In the genomic region with DNA sequence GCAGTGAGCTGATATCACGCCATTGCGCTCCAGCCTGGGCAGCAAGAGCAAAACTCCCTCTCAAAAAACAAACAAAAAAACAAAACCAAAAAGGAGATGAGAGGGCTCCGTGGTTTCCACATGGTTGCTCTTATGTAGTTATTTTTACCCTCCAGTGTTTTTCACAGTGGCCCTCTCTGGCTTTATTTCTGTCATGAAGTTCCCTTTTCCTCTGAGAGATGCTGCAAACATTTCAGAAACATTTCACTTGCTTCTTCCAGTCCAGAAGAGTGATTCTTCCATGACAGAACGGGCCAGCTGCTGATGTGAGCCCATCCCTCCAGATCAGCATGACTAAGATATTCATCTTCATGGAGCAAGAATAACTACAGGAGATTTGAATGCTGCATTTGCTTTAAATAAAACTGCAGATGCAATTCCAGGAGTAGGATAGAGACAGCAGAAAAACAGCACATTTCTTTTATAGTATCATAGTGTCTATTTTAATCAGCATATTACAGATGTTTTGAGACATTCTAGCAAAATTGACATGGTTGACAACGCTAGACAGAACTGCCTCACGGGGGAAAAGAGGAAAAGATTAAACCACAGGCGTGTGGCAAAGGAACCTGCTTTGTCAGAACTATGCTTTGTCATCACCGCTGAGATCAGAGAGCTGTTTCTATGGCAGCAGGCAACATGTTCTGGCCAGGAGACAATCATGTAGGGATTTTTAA, we compare ENCODE assay signal across 1 cellular context.
TF ChIP-seq lines count a peak whose summit lies in the region.

No MANE protein-coding gene starts in this region.

TF ChIP-seq in GM12878, 131 proteins besides CTCF, POLR2A, EP300 and RAD21 (continued from another document and continues in another):
- TF ChIP-seq, protein P1, sequence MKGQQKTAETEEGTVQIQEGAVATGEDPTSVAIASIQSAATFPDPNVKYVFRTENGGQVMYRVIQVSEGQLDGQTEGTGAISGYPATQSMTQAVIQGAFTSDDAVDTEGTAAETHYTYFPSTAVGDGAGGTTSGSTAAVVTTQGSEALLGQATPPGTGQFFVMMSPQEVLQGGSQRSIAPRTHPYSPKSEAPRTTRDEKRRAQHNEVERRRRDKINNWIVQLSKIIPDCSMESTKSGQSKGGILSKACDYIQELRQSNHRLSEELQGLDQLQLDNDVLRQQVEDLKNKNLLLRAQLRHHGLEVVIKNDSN (IDR thresholded peaks at IDR 0.05; ENCODE audit: borderline replicate concordance, extremely low read length, insufficient read depth, low read depth, low read length), result no peak
- TF ChIP-seq, protein P2, sequence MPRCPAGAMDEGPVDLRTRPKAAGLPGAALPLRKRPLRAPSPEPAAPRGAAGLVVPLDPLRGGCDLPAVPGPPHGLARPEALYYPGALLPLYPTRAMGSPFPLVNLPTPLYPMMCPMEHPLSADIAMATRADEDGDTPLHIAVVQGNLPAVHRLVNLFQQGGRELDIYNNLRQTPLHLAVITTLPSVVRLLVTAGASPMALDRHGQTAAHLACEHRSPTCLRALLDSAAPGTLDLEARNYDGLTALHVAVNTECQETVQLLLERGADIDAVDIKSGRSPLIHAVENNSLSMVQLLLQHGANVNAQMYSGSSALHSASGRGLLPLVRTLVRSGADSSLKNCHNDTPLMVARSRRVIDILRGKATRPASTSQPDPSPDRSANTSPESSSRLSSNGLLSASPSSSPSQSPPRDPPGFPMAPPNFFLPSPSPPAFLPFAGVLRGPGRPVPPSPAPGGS (IDR thresholded peaks at IDR 0.05; ENCODE audit: borderline replicate concordance, insufficient read depth, low read depth, low read length, poor library complexity, severe bottlenecking), result no peak
- TF ChIP-seq CREM (IDR thresholded peaks at IDR 0.05; ENCODE audit: low read depth) (peak; percentile 44; the same call in 1 of the 2 replicates), POU2F2 (IDR thresholded peaks at IDR 0.05; ENCODE audit: borderline replicate concordance, low read depth, low read length) (no peak), JUNB (IDR thresholded peaks at IDR 0.05) (peak; percentile 3; the same call in 1 of the 2 replicates), TCF7 (IDR thresholded peaks at IDR 0.05; ENCODE audit: borderline replicate concordance) (no peak), MYB (IDR thresholded peaks at IDR 0.05; ENCODE audit: borderline replicate concordance, low read depth, low read length) (no peak), ZNF24 (IDR thresholded peaks at IDR 0.05) (no peak), BHLHE40 (IDR thresholded peaks at IDR 0.05; ENCODE audit: borderline replicate concordance in 1 of 2, low read depth in 2 of 2, low read length in 1 of 2) (no peak), BRCA1 (IDR thresholded peaks at IDR 0.05; ENCODE audit: low read depth, low read length) (no peak), ZSCAN29 (IDR thresholded peaks at IDR 0.05) (no peak), CREB1 (IDR thresholded peaks at IDR 0.05; ENCODE audit: low read depth) (peak; percentile 80), RCOR1 (conservative IDR thresholded peaks at IDR 0.05; ENCODE audit: low read depth, low read length) (no peak), HCFC1 (IDR thresholded peaks at IDR 0.05; ENCODE audit: low read length) (no peak), ZBED1 (IDR thresholded peaks at IDR 0.05; ENCODE audit: borderline replicate concordance) (peak; percentile 57; the same call in 1 of the 2 replicates), GABPA (IDR thresholded peaks at IDR 0.05; ENCODE audit: low read depth) (0 out of 2 replicates have a peak, but pooled peaks have one; percentile 27), BACH1 (IDR thresholded peaks at IDR 0.05; ENCODE audit: borderline replicate concordance) (no peak), PAX8 (IDR thresholded peaks at IDR 0.05) (no peak), SMAD5 (IDR thresholded peaks at IDR 0.05; ENCODE audit: low read depth) (no peak), KAT2A (conservative IDR thresholded peaks at IDR 0.05; ENCODE audit: control insufficient read depth, low read depth, low read length) (no peak), SMAD1 (IDR thresholded peaks at IDR 0.05; ENCODE audit: low read depth, partially characterized antibody) (no peak), TBL1XR1 (IDR thresholded peaks at IDR 0.05; ENCODE audit: low read depth, low read length) (peak; percentile 64; the same call in 1 of the 2 replicates), HDAC2 (IDR thresholded peaks at IDR 0.05) (no peak), NRF1 (conservative IDR thresholded peaks at IDR 0.05; ENCODE audit: low read depth, low read length) (no peak), RB1 (IDR thresholded peaks at IDR 0.05; ENCODE audit: borderline replicate concordance) (no peak), CHD1 (IDR thresholded peaks at IDR 0.05; ENCODE audit: low read depth, low read length) (no peak)
- TF ChIP-seq, protein P3, sequence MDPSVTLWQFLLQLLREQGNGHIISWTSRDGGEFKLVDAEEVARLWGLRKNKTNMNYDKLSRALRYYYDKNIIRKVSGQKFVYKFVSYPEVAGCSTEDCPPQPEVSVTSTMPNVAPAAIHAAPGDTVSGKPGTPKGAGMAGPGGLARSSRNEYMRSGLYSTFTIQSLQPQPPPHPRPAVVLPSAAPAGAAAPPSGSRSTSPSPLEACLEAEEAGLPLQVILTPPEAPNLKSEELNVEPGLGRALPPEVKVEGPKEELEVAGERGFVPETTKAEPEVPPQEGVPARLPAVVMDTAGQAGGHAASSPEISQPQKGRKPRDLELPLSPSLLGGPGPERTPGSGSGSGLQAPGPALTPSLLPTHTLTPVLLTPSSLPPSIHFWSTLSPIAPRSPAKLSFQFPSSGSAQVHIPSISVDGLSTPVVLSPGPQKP (IDR thresholded peaks at IDR 0.05; ENCODE audit: low read depth, low read length), result no peak
- TF ChIP-seq, protein P4, sequence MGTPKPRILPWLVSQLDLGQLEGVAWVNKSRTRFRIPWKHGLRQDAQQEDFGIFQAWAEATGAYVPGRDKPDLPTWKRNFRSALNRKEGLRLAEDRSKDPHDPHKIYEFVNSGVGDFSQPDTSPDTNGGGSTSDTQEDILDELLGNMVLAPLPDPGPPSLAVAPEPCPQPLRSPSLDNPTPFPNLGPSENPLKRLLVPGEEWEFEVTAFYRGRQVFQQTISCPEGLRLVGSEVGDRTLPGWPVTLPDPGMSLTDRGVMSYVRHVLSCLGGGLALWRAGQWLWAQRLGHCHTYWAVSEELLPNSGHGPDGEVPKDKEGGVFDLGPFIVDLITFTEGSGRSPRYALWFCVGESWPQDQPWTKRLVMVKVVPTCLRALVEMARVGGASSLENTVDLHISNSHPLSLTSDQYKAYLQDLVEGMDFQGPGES (IDR thresholded peaks at IDR 0.05), result no peak
- TF ChIP-seq, protein P5, sequence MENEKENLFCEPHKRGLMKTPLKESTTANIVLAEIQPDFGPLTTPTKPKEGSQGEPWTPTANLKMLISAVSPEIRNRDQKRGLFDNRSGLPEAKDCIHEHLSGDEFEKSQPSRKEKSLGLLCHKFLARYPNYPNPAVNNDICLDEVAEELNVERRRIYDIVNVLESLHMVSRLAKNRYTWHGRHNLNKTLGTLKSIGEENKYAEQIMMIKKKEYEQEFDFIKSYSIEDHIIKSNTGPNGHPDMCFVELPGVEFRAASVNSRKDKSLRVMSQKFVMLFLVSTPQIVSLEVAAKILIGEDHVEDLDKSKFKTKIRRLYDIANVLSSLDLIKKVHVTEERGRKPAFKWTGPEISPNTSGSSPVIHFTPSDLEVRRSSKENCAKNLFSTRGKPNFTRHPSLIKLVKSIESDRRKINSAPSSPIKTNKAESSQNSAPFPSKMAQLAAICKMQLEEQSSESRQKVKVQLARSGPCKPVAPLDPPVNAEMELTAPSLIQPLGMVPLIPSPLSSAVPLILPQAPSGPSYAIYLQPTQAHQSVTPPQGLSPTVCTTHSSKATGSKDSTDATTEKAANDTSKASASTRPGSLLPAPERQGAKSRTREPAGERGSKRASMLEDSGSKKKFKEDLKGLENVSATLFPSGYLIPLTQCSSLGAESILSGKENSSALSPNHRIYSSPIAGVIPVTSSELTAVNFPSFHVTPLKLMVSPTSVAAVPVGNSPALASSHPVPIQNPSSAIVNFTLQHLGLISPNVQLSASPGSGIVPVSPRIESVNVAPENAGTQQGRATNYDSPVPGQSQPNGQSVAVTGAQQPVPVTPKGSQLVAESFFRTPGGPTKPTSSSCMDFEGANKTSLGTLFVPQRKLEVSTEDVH (IDR thresholded peaks at IDR 0.05; ENCODE audit: low read depth, partially characterized antibody), result no peak
- TF ChIP-seq, protein P6, sequence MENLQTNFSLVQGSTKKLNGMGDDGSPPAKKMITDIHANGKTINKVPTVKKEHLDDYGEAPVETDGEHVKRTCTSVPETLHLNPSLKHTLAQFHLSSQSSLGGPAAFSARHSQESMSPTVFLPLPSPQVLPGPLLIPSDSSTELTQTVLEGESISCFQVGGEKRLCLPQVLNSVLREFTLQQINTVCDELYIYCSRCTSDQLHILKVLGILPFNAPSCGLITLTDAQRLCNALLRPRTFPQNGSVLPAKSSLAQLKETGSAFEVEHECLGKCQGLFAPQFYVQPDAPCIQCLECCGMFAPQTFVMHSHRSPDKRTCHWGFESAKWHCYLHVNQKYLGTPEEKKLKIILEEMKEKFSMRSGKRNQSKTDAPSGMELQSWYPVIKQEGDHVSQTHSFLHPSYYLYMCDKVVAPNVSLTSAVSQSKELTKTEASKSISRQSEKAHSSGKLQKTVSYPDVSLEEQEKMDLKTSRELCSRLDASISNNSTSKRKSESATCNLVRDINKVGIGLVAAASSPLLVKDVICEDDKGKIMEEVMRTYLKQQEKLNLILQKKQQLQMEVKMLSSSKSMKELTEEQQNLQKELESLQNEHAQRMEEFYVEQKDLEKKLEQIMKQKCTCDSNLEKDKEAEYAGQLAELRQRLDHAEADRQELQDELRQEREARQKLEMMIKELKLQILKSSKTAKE (IDR thresholded peaks at IDR 0.05; ENCODE audit: low read depth, poor library complexity, severe bottlenecking), result no peak
- TF ChIP-seq, protein P7, sequence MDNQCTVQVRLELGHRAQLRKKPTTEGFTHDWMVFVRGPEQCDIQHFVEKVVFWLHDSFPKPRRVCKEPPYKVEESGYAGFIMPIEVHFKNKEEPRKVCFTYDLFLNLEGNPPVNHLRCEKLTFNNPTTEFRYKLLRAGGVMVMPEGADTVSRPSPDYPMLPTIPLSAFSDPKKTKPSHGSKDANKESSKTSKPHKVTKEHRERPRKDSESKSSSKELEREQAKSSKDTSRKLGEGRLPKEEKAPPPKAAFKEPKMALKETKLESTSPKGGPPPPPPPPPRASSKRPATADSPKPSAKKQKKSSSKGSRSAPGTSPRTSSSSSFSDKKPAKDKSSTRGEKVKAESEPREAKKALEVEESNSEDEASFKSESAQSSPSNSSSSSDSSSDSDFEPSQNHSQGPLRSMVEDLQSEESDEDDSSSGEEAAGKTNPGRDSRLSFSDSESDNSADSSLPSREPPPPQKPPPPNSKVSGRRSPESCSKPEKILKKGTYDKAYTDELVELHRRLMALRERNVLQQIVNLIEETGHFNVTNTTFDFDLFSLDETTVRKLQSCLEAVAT (IDR thresholded peaks at IDR 0.05), result no peak
- TF ChIP-seq, protein P8, sequence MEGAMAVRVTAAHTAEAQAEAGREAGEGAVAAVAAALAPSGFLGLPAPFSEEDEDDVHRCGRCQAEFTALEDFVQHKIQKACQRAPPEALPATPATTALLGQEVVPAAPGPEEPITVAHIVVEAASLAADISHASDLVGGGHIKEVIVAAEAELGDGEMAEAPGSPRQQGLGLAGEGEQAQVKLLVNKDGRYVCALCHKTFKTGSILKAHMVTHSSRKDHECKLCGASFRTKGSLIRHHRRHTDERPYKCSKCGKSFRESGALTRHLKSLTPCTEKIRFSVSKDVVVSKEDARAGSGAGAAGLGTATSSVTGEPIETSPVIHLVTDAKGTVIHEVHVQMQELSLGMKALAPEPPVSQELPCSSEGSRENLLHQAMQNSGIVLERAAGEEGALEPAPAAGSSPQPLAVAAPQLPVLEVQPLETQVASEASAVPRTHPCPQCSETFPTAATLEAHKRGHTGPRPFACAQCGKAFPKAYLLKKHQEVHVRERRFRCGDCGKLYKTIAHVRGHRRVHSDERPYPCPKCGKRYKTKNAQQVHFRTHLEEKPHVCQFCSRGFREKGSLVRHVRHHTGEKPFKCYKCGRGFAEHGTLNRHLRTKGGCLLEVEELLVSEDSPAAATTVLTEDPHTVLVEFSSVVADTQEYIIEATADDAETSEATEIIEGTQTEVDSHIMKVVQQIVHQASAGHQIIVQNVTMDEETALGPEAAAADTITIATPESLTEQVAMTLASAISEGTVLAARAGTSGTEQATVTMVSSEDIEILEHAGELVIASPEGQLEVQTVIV (IDR thresholded peaks at IDR 0.05; ENCODE audit: borderline replicate concordance, partially characterized antibody), result no peak
- TF ChIP-seq, protein P9, sequence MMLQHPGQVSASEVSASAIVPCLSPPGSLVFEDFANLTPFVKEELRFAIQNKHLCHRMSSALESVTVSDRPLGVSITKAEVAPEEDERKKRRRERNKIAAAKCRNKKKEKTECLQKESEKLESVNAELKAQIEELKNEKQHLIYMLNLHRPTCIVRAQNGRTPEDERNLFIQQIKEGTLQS (IDR thresholded peaks at IDR 0.05; ENCODE audit: borderline replicate concordance, extremely low read depth, low read depth, low read length), result no peak
- TF ChIP-seq, protein P10, sequence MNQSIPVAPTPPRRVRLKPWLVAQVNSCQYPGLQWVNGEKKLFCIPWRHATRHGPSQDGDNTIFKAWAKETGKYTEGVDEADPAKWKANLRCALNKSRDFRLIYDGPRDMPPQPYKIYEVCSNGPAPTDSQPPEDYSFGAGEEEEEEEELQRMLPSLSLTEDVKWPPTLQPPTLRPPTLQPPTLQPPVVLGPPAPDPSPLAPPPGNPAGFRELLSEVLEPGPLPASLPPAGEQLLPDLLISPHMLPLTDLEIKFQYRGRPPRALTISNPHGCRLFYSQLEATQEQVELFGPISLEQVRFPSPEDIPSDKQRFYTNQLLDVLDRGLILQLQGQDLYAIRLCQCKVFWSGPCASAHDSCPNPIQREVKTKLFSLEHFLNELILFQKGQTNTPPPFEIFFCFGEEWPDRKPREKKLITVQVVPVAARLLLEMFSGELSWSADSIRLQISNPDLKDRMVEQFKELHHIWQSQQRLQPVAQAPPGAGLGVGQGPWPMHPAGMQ (IDR thresholded peaks at IDR 0.05; ENCODE audit: borderline replicate concordance), result no peak
- TF ChIP-seq, protein P11, sequence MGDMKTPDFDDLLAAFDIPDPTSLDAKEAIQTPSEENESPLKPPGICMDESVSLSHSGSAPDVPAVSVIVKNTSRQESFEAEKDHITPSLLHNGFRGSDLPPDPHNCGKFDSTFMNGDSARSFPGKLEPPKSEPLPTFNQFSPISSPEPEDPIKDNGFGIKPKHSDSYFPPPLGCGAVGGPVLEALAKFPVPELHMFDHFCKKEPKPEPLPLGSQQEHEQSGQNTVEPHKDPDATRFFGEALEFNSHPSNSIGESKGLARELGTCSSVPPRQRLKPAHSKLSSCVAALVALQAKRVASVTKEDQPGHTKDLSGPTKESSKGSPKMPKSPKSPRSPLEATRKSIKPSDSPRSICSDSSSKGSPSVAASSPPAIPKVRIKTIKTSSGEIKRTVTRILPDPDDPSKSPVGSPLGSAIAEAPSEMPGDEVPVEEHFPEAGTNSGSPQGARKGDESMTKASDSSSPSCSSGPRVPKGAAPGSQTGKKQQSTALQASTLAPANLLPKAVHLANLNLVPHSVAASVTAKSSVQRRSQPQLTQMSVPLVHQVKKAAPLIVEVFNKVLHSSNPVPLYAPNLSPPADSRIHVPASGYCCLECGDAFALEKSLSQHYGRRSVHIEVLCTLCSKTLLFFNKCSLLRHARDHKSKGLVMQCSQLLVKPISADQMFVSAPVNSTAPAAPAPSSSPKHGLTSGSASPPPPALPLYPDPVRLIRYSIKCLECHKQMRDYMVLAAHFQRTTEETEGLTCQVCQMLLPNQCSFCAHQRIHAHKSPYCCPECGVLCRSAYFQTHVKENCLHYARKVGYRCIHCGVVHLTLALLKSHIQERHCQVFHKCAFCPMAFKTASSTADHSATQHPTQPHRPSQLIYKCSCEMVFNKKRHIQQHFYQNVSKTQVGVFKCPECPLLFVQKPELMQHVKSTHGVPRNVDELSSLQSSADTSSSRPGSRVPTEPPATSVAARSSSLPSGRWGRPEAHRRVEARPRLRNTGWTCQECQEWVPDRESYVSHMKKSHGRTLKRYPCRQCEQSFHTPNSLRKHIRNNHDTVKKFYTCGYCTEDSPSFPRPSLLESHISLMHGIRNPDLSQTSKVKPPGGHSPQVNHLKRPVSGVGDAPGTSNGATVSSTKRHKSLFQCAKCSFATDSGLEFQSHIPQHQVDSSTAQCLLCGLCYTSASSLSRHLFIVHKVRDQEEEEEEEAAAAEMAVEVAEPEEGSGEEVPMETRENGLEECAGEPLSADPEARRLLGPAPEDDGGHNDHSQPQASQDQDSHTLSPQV (IDR thresholded peaks at IDR 0.05), result no peak
